23 cellular contexts compared by ENCODE assay signal in the genomic region with DNA sequence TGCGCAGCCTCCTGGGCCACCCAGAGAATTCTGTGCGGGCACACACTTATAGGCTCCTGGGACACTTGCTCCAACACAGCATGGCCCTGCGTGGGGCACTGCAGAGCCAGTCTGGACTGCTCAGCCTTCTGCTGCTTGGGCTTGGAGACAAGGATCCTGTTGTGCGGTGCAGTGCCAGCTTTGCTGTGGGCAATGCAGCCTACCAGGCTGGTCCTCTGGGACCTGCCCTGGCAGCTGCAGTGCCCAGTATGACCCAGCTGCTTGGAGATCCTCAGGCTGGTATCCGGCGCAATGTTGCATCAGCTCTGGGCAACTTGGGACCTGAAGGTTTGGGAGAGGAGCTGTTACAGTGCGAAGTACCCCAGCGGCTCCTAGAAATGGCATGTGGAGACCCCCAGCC.
"Had no signal": no experiment of that assay in that cellular context is flagged by ENCODE, and none has a peak within 500 bp of the region (broad histone marks: within the 10 kb centered on the region; RNA-seq: fewer than 3 reads in every experiment).

No MANE protein-coding gene starts in this region.

- H3K36me3 Mint-ChIP-seq: natural killer cell had no signal

- H3K27ac Mint-ChIP-seq: dendritic cell treated with granulocyte-macrophage colony-stimulating factor and Interleukin-4, amounts not matched to agents 40 ng/mL and 50 ng/mL, for 4 days; natural killer cell had no signal

- H3K27me3 Mint-ChIP-seq: dendritic cell treated with granulocyte-macrophage colony-stimulating factor and Interleukin-4, amounts not matched to agents 40 ng/mL and 50 ng/mL, for 4 days had no signal

- H3K9me3 Mint-ChIP-seq: dendritic cell treated with granulocyte-macrophage colony-stimulating factor and Interleukin-4, amounts not matched to agents 40 ng/mL and 50 ng/mL, for 4 days; natural killer cell; neural crest cell had no signal

- H3K36me3 ChIP-seq: uterus had no signal

- H3K27me3 ChIP-seq: esophagus squamous epithelium, gastroesophageal sphincter, pancreas, right lobe of liver, stomach, transverse colon, uterus had no signal

- H3K4me1 Mint-ChIP-seq: natural killer cell had no signal

- H3K27ac ChIP-seq: esophagus squamous epithelium, gastroesophageal sphincter, pancreas, prostate gland, right lobe of liver, skin epidermis, stomach, thoracic aorta, transverse colon, uterus had no signal

- DNase-seq: esophagus squamous epithelium; foreskin fibroblast; glutamatergic neuron; islet precursor cell; mucosa of descending colon; natural killer cell; pancreas; retina; right lobe of liver; stimulated activated CD4-positive, alpha-beta T cell treated with anti-CD3 and anti-CD28 coated beads, Interleukin-2, amount 100 ng/mL, for 24 hours; stimulated activated CD4-positive, alpha-beta T cell treated with anti-CD3 and anti-CD28 coated beads, Interleukin-4, amount 100 ng/mL, for 4 hours; stimulated activated naive CD4-positive, alpha-beta T cell; stomach; substantia nigra; transverse colon; uterus had no signal

- ATAC-seq: gastroesophageal sphincter, left lobe of liver, mucosa of descending colon, natural killer cell had no signal

- H3K4me1 ChIP-seq: esophagus squamous epithelium, gastroesophageal sphincter, pancreas, prostate gland, right lobe of liver, stomach, transverse colon, uterus had no signal

- H3K9me3 ChIP-seq: esophagus squamous epithelium, gastroesophageal sphincter, mucosa of descending colon, pancreas, prostate gland, right lobe of liver, stomach, thoracic aorta, transverse colon, uterus had no signal

- H3K4me3 Mint-ChIP-seq: dendritic cell treated with granulocyte-macrophage colony-stimulating factor and Interleukin-4, amounts not matched to agents 40 ng/mL and 50 ng/mL, for 4 days; natural killer cell; neural crest cell had no signal

- H3K4me3 ChIP-seq: esophagus squamous epithelium, gastroesophageal sphincter, mucosa of descending colon, pancreas, prostate gland, right lobe of liver, skin epidermis, stomach, thoracic aorta, transverse colon, uterus had no signal
